Comparison of ENCODE assay signal across 20 cellular contexts in the genomic region with DNA sequence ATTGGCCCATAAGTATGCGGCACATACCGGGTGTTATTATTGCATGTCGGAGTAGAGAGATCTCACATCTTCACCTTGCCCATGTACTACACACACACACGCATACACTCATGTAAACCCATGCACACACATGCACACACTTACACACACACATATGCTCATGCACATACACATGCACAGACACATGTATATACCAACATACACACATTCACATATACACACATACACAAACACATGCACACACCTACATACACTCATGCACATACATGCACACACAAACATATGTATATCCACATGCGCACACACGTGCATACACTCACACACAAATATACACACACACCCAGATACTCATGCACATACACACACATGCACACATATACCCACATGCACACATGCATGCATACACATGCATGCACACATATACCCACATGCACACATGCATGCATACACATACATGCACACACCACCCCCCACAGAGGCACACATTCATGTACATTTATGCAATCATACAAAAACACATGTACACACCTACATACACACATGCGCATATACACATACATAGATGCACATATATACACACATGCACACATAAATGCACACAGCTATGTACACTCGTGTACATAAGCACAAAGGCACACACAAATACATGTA. TPM values are rescaled to one million over a fixed set of nuclear protein-coding genes. Genes with fewer than 3 reads are reported as not detected.
DNase-seq lines count a peak whose midpoint lies in the region; ATAC-seq and TF ChIP-seq lines count a peak whose summit lies in the region.
"Had no signal": no experiment of that assay in that cellular context is flagged by ENCODE, and none has a peak within 500 bp of the region (broad histone marks: within the 10 kb centered on the region; RNA-seq: fewer than 3 reads in every experiment).

No MANE protein-coding gene starts in this region.

- H3K4me1 ChIP-seq in DOHH2 (ENCODE audit: control insufficient read depth, low read length) (peaks cover 46% of the 10 kb centered on the region), HEK293 (ENCODE audit: control insufficient read depth, insufficient read depth, low read length) (no peaks in the 10 kb centered on the region; the same call in 1 of the 2 replicates)
- H3K4me1 ChIP-seq: foreskin keratinocyte had no signal

- no peak for TF ChIP-seq CTCF in DOHH2 (IDR thresholded peaks at IDR 0.05; ENCODE audit: low read depth, low read length, poor library complexity, severe bottlenecking)
- TF ChIP-seq CTCF in HEK293 (tag by site-specific recombination; IDR thresholded peaks at IDR 0.05), result no peak
- no peak for TF ChIP-seq CTCF in natural killer cell (IDR thresholded peaks at IDR 0.05)

- DNase-seq in activated naive CD8-positive, alpha-beta T cell treated with anti-CD3 and anti-CD28 coated beads, Interleukin-2, amount 50 U/mL, for 24 hours, result no peak
- DNase-seq in natural killer cell (no peak), KG1 (lab: John Stamatoyannopoulos, UW) (no peak), MV-4-11 (lab: John Stamatoyannopoulos, UW) (no peak)
- DNase-seq: cortex of kidney, DMS79, midbrain, NCI-H1436 treated with DMSO at 0.1 percent for 48 hours, NCI-H2081 treated with DMSO at 0.1 percent for 48 hours, NCI-H226 had no signal

- no peaks in the 10 kb centered on the region for H3K27me3 ChIP-seq in DOHH2 (ENCODE audit: control insufficient read depth, low read length)
- H3K27me3 ChIP-seq: BLaER1, foreskin keratinocyte, heart left ventricle had no signal

- no peaks in the 10 kb centered on the region for H3K27me3 Mint-ChIP-seq in activated naive CD8-positive, alpha-beta T cell treated with anti-CD3 and anti-CD28 coated beads, Interleukin-2, amount 50 U/mL, for 24 hours
- H3K27me3 Mint-ChIP-seq in natural killer cell (ENCODE audit: low read depth in 2 of 2), result no peaks in the 10 kb centered on the region
- H3K27me3 Mint-ChIP-seq: T-helper 17 cell had no signal

- no peaks in the 10 kb centered on the region for H3K9me3 ChIP-seq in DOHH2 (ENCODE audit: control insufficient read depth, insufficient read depth, low read length)
- no peaks in the 10 kb centered on the region for H3K9me3 ChIP-seq in HEK293 (ENCODE audit: control insufficient read depth, insufficient read depth, low read depth, low read length)
- H3K9me3 ChIP-seq: heart left ventricle had no signal

- CTCF ChIA-PET in HEK293 (lab: Yijun Ruan, JAX), result interaction anchor here (0.7 to 1.5 kb wide), 4 partner anchors 10 to 385 kb away, joined by 3 to 6 read pairs (median 3); no protein-coding TSS in a partner anchor

- H3K36me3 ChIP-seq in DOHH2 (ENCODE audit: control insufficient read depth, low read length), result no peaks in the 10 kb centered on the region; the same call in 1 of the 2 replicates
- H3K36me3 ChIP-seq in HEK293 (ENCODE audit: control insufficient read depth in 2 of 2, insufficient read depth in 1 of 2, low read length in 2 of 2), result peaks cover 0 to 3% of the 10 kb centered on the region in 2 experiments; a peak in 1 of 3 replicates

- H3K4me3 ChIP-seq in DOHH2 (ENCODE audit: low read length), result no peak overlapping the region
- H3K4me3 ChIP-seq in HEK293 (ENCODE audit: low read depth, low read length), result no peak overlapping the region
- H3K4me3 ChIP-seq: BLaER1 had no signal

- 0 out of 2 replicates have a peak overlapping the region, but pooled peaks have one; percentile 45 for H3K27ac ChIP-seq in DOHH2 (ENCODE audit: low read depth, low read length)
- H3K27ac ChIP-seq in HEK293 (ENCODE audit: extremely low read depth, low read depth, low read length), result no peak overlapping the region
- H3K27ac ChIP-seq: BLaER1 had no signal

- no peak for ATAC-seq in activated naive CD8-positive, alpha-beta T cell treated with anti-CD3 and anti-CD28 coated beads, Interleukin-2, amount 50 U/mL, for 24 hours
- ATAC-seq in natural killer cell (no peak), GM21381 (IDR thresholded peaks at IDR 0.05; ENCODE audit: unreplicated experiment) (no peak)

- no peaks in the 10 kb centered on the region for H4K20me1 ChIP-seq in DOHH2 (ENCODE audit: control insufficient read depth, insufficient read depth, low read depth, low read length)
- H4K20me1 ChIP-seq: BLaER1 had no signal

- H3K79me2 ChIP-seq in DOHH2 (ENCODE audit: control insufficient read depth, low read length), result no peaks in the 10 kb centered on the region

- peak overlapping the region; percentile 52 for H3K4me2 ChIP-seq in DOHH2 (ENCODE audit: low read length)
- H3K4me2 ChIP-seq: BLaER1 had no signal

- peak overlapping the region; percentile 44 for H3K27ac Mint-ChIP-seq in activated naive CD8-positive, alpha-beta T cell treated with anti-CD3 and anti-CD28 coated beads, Interleukin-2, amount 50 U/mL, for 24 hours
- peak overlapping the region; percentile 75 to 77 for H3K27ac Mint-ChIP-seq in natural killer cell
- H3K27ac Mint-ChIP-seq: nephron progenitor cell had no signal

- POLR2A ChIA-PET in HEK293 (lab: Yijun Ruan, JAX), result interaction anchor here (1.2 kb wide), 1 partner anchor 11 kb away, joined by 3 read pairs; a partner anchor contains a TSS

- intact Hi-C loops in natural killer cell (cut with micrococcal nuclease), result no loop called here

- no peaks in the 10 kb centered on the region for H3K9me2 ChIP-seq in DOHH2 (replicated peaks; ENCODE audit: control insufficient read depth, low read length)

- H3F3A ChIP-seq in DOHH2 (ENCODE audit: control insufficient read depth, insufficient read depth), result peaks cover 15% of the 10 kb centered on the region

- no peaks in the 10 kb centered on the region for H3K9me3 Mint-ChIP-seq in activated naive CD8-positive, alpha-beta T cell treated with anti-CD3 and anti-CD28 coated beads, Interleukin-2, amount 50 U/mL, for 24 hours
- H3K9me3 Mint-ChIP-seq in natural killer cell, result no peaks in the 10 kb centered on the region

- peaks cover 6% of the 10 kb centered on the region for H3K4me1 Mint-ChIP-seq in activated naive CD8-positive, alpha-beta T cell treated with anti-CD3 and anti-CD28 coated beads, Interleukin-2, amount 50 U/mL, for 24 hours
- H3K4me1 Mint-ChIP-seq in natural killer cell, result peaks cover 15 to 28% of the 10 kb centered on the region in 2 donors

- H3K36me3 Mint-ChIP-seq in activated naive CD8-positive, alpha-beta T cell treated with anti-CD3 and anti-CD28 coated beads, Interleukin-2, amount 50 U/mL, for 24 hours (ENCODE audit: low read depth), result peaks cover 1% of the 10 kb centered on the region
- no peaks in the 10 kb centered on the region for H3K36me3 Mint-ChIP-seq in natural killer cell

- H3K4me3 Mint-ChIP-seq in activated naive CD8-positive, alpha-beta T cell treated with anti-CD3 and anti-CD28 coated beads, Interleukin-2, amount 50 U/mL, for 24 hours, result no peak overlapping the region
- no peak overlapping the region for H3K4me3 Mint-ChIP-seq in natural killer cell
- H3K4me3 Mint-ChIP-seq: nephron progenitor cell, T-helper 17 cell had no signal

TF ChIP-seq in HEK293, 187 proteins besides CTCF, POLR2A, EP300 and RAD21:
- TF ChIP-seq ZNF830 (tag by site-specific recombination; IDR thresholded peaks at IDR 0.05; ENCODE audit: low read depth) (no peak), ZNF473 (tag by site-specific recombination; IDR thresholded peaks at IDR 0.05) (no peak), ZNF354C (tag by site-specific recombination; IDR thresholded peaks at IDR 0.05; ENCODE audit: borderline replicate concordance, low read depth) (no peak)
- TF ChIP-seq, protein P1, sequence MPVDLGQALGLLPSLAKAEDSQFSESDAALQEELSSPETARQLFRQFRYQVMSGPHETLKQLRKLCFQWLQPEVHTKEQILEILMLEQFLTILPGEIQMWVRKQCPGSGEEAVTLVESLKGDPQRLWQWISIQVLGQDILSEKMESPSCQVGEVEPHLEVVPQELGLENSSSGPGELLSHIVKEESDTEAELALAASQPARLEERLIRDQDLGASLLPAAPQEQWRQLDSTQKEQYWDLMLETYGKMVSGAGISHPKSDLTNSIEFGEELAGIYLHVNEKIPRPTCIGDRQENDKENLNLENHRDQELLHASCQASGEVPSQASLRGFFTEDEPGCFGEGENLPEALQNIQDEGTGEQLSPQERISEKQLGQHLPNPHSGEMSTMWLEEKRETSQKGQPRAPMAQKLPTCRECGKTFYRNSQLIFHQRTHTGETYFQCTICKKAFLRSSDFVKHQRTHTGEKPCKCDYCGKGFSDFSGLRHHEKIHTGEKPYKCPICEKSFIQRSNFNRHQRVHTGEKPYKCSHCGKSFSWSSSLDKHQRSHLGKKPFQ (tag by site-specific recombination; IDR thresholded peaks at IDR 0.05), result peak; percentile 80; the same call in 1 of the 2 replicates
- TF ChIP-seq, protein P2, sequence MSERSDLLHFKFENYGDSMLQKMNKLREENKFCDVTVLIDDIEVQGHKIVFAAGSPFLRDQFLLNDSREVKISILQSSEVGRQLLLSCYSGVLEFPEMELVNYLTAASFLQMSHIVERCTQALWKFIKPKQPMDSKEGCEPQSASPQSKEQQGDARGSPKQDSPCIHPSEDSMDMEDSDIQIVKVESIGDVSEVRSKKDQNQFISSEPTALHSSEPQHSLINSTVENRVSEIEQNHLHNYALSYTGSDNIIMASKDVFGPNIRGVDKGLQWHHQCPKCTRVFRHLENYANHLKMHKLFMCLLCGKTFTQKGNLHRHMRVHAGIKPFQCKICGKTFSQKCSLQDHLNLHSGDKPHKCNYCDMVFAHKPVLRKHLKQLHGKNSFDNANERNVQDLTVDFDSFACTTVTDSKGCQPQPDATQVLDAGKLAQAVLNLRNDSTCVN (tag by site-specific recombination; optimal IDR thresholded peaks at IDR 0.05), result peak; percentile 9
- TF ChIP-seq, protein P3, sequence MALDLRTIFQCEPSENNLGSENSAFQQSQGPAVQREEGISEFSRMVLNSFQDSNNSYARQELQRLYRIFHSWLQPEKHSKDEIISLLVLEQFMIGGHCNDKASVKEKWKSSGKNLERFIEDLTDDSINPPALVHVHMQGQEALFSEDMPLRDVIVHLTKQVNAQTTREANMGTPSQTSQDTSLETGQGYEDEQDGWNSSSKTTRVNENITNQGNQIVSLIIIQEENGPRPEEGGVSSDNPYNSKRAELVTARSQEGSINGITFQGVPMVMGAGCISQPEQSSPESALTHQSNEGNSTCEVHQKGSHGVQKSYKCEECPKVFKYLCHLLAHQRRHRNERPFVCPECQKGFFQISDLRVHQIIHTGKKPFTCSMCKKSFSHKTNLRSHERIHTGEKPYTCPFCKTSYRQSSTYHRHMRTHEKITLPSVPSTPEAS (tag by site-specific recombination; IDR thresholded peaks at IDR 0.05), result peak; percentile 91

RNA-seq across cellular contexts. Expression of a gene that starts 11.2 kb away (rescaled TPM):
- total RNA-seq in natural killer cell, result 10 to 100 TPM; 27.9 to 32.5 (median 31.7) TPM

RNA-seq across cellular contexts. Expression of a gene that starts 24.7 kb away (rescaled TPM):
- 1 to 10 TPM in 2 of 3 donors, under 1 TPM in 1; 0.95 to 3.1 (median 1.6) TPM for total RNA-seq in natural killer cell
- total RNA-seq: activated CD8-positive, alpha-beta memory T cell treated with anti-CD3 and anti-CD28 coated beads for 36 hours; foreskin keratinocyte; LHCN-M2 had no signal
